In the genomic region with DNA sequence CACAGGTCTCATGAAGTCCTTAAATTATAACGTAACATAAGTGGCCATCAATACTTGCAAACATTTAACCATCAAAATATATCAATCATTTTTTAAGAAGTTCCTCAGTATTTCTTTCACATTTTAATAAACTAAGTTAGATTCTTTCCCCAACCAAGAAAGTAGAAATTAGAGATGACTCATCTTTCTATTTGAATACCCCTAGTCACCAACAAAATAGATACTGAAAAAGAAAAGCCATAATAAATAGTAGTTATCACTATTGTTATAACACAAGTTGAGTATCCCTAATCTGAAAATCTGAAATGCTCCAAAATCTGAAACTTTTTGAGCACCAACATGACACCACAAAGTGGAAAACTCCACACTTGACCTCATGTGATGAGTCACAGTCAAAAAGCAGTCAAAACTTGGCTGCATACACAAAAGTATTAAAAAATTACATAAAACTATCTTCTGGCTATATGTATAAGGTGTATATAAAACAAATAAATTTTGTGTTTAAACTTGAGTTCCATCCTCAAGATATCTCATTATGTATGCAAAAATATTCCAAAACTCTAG, we compare ENCODE assay signal across 17 cellular contexts. TPM values are rescaled to one million over a fixed set of nuclear protein-coding genes. Genes with fewer than 3 reads are reported as not detected.
DNase-seq lines count a peak whose midpoint lies in the region; ATAC-seq, FAIRE-seq and TF ChIP-seq lines count a peak whose summit lies in the region.
"Had no signal": no experiment of that assay in that cellular context is flagged by ENCODE, and none has a peak within 500 bp of the region (broad histone marks: within the 10 kb centered on the region; RNA-seq: fewer than 3 reads in every experiment).

No MANE protein-coding gene starts in this region.

- H3K4me1 Mint-ChIP-seq in CD4-positive, alpha-beta T cell (ENCODE audit: low read depth), result peaks cover 56% of the 10 kb centered on the region

- no peaks in the 10 kb centered on the region for H3K9me3 Mint-ChIP-seq in CD4-positive, alpha-beta T cell

- no peak for FAIRE-seq in K562 (lab: Jason Lieb, UNC)
- FAIRE-seq: endometrium had no signal

- no peak for TF ChIP-seq RAD21 in K562 (CRISPR knock-in tag; conservative IDR thresholded peaks at IDR 0.05 in 1 of 2, IDR thresholded peaks at IDR 0.05 in 1 of 2)

- no peak overlapping the region for H3K4me2 ChIP-seq in K562 (ENCODE audit: insufficient read depth, low read length)
- H3K4me2 ChIP-seq: hepatocyte had no signal

- peaks cover 5% of the 10 kb centered on the region; the same call in 1 of the 2 replicates for H4K20me1 ChIP-seq in K562 (replicated peaks; ENCODE audit: control insufficient read depth, insufficient read depth, low read length)

- intact Hi-C loops in CD4-positive, alpha-beta T cell (cut with DNase I, micrococcal nuclease), result loop anchor here in 1 of 2 experiments (10.0 kb wide), 1 partner anchor 1260 kb away; a partner anchor contains a TSS
- intact Hi-C loops in K562 (cut with micrococcal nuclease), result loop anchor here (10.0 kb wide), 1 partner anchor 230 kb away; no protein-coding TSS in a partner anchor

- H3K4me3 ChIP-seq in GM12865 (ENCODE audit: low read depth, low read length), result no peak overlapping the region
- no peak overlapping the region for H3K4me3 ChIP-seq in K562
- H3K4me3 ChIP-seq: hepatocyte, testis had no signal

- peak overlapping the region; percentile 9 for H3K27ac Mint-ChIP-seq in CD4-positive, alpha-beta T cell

- in situ Hi-C loops in K562 (cut with MboI), result no loop called here

- peaks cover 6 to 13% of the 10 kb centered on the region in 2 experiments; a peak in 4 of 5 replicates for H3K4me1 ChIP-seq in K562 (replicated peaks in 1 of 2; ENCODE audit: control insufficient read depth in 2 of 2, insufficient read depth in 2 of 2, low read length in 2 of 2)

- no peaks in the 10 kb centered on the region for H3K9me1 ChIP-seq in K562 (ENCODE audit: control insufficient read depth, insufficient read depth, low read length)

- POLR2A ChIA-PET in CD4-positive, alpha-beta T cell (lab: Charles Lee), result no interaction called here
- POLR2A ChIA-PET in K562 (lab: Yijun Ruan, JAX), result no interaction called here

- no peaks in the 10 kb centered on the region for H3K9me3 ChIP-seq in CD4-positive, alpha-beta T cell (ENCODE audit: control insufficient read depth, low read length)
- H3K9me3 ChIP-seq in K562 (replicated peaks; ENCODE audit: control insufficient read depth, insufficient read depth, low read depth, low read length), result no peaks in the 10 kb centered on the region
- H3K9me3 ChIP-seq: neutrophil, testis had no signal

- no peak for ATAC-seq in CD4-positive, alpha-beta T cell (ENCODE audit: poor library complexity)
- ATAC-seq in HG02938 (IDR thresholded peaks at IDR 0.05; ENCODE audit: unreplicated experiment) (peak; percentile 36), K562 (no peak), GM21526 (IDR thresholded peaks at IDR 0.05; ENCODE audit: low FRiP score, unreplicated experiment) (no peak)

- peaks cover 48% of the 10 kb centered on the region for H3K36me3 Mint-ChIP-seq in CD4-positive, alpha-beta T cell (ENCODE audit: low read depth)

- H3K27me3 Mint-ChIP-seq in CD4-positive, alpha-beta T cell, result no peaks in the 10 kb centered on the region

- no peak overlapping the region for H3K27ac ChIP-seq in CD4-positive, alpha-beta T cell (ENCODE audit: low read depth, low read length)
- H3K27ac ChIP-seq in K562 (ENCODE audit: extremely low read depth, low read depth, low read length), result no peak overlapping the region
- H3K27ac ChIP-seq: C4-2B, hepatocyte, neutrophil, testis had no signal

- peaks cover 34% of the 10 kb centered on the region for H3K79me2 ChIP-seq in K562 (ENCODE audit: control insufficient read depth, insufficient read depth, low read length)

- peaks cover 27% of the 10 kb centered on the region; the same call in 2 of the 3 replicates for H3K36me3 ChIP-seq in K562 (ENCODE audit: control insufficient read depth, insufficient read depth, low read length)
- H3K36me3 ChIP-seq: neutrophil had no signal

- no peak overlapping the region for H3K9ac ChIP-seq in K562 (ENCODE audit: insufficient read depth in 1 of 2, low read depth in 2 of 2, low read length in 2 of 2)

- no peak for TF ChIP-seq POLR2A in K562 (conservative IDR thresholded peaks at IDR 0.05)

- 100% methylated on average over 1 of the region's 1 CpG for WGBS in K562 (ENCODE audit: insufficient coverage, low coverage, missing lambda C conversion rate)

- TF ChIP-seq CTCF in CD4-positive, alpha-beta T cell (IDR thresholded peaks at IDR 0.05), result no peak
- TF ChIP-seq CTCF in GM12865 (IDR thresholded peaks at IDR 0.05; ENCODE audit: insufficient read depth, low read depth, low read length, missing control alignments) (no peak), K562 (IDR thresholded peaks at IDR 0.05 in 2 of 3, conservative IDR thresholded peaks at IDR 0.05 in 1 of 3; ENCODE audit: insufficient read depth in 2 of 3, low read depth in 1 of 3, low read length in 3 of 3) (no peak), GM20000 (IDR thresholded peaks at IDR 0.05; ENCODE audit: extremely low read depth, missing control alignments) (no peak)

- H2AFZ ChIP-seq in K562 (ENCODE audit: low read depth, low read length), result no peak overlapping the region
- H2AFZ ChIP-seq: hepatocyte had no signal

- CTCF ChIA-PET in CD4-positive, alpha-beta T cell (lab: Charles Lee), result no interaction called here
- CTCF ChIA-PET in K562 (lab: Yijun Ruan, JAX; ENCODE audit: low intra/inter-chr PET ratio), result no interaction called here

- DNase-seq in CD4-positive, alpha-beta T cell, result no peak
- DNase-seq in GM12865 (ENCODE audit: low read depth), result peak; percentile 33
- no peak for DNase-seq in K562 (ENCODE audit: extremely low read depth in 1 of 4, low spot score in 3 of 4)
- DNase-seq in kidney tubule cell (ENCODE audit: low spot score), result no peak
- no peak for DNase-seq in GM20000 (ENCODE audit: low spot score)
- no peak for DNase-seq in NCI-H69 (lab: John Stamatoyannopoulos, UW)
- DNase-seq: GDM1, NCI-H1436, NCI-H510A treated with DMSO at 0.1 percent for 48 hours, Right ventricle myocardium superior, testis had no signal

- no peak overlapping the region for H3K4me3 Mint-ChIP-seq in CD4-positive, alpha-beta T cell

- no peaks in the 10 kb centered on the region for H3K27me3 ChIP-seq in CD4-positive, alpha-beta T cell (ENCODE audit: control insufficient read depth, insufficient read depth, low read length)
- H3K27me3 ChIP-seq in K562 (ENCODE audit: control insufficient read depth in 2 of 2, insufficient read depth in 2 of 2, low read length in 2 of 2), result no peaks in the 10 kb centered on the region
- H3K27me3 ChIP-seq: hepatocyte, neutrophil, testis had no signal

- BruUV-seq in K562 (replicated peaks; lab: Mats Ljungman, UMichigan), result no TSS peak

- TF ChIP-seq EP300 in K562 (IDR thresholded peaks at IDR 0.05; ENCODE audit: low read length), result no peak

TF ChIP-seq in K562, 482 proteins besides CTCF, POLR2A, EP300 and RAD21 (continues in another document):
- peak; percentile 54 for TF ChIP-seq FOSL1 (tag; conservative IDR thresholded peaks at IDR 0.05)

RNA-seq across cellular contexts. Expression of a gene that starts 3.7 kb away (rescaled TPM):
- total RNA-seq in CD4-positive, alpha-beta T cell, result 10 to 100 TPM in 1 of 2 experiments, 1 to 10 TPM in 1; 9.4 to 13.1 TPM
- 15.6 and 34.8 TPM in 2 replicates for total RNA-seq in K562 (2011; cell fraction: chromatin; rRNA removed; ENCODE audit: low replicate concordance)
- total RNA-seq in K562 (2011; cell fraction: nucleolus; rRNA removed), result 12.4 and 20.0 TPM in 2 replicates
- total RNA-seq in K562 (2011; cell fraction: nucleoplasm; rRNA removed), result 12.4 and 23.8 TPM in 2 replicates
- total RNA-seq in K562 (2014; rRNA removed), result 12.8 and 13.9 TPM in 2 replicates
- total RNA-seq in K562 (2014; rRNA removed; fragmentation: Illumina TruSeq; extraction: Trizol), result 20.9 and 22.4 TPM in 2 replicates
- 17.2 and 17.6 TPM in 2 replicates for total RNA-seq in K562 (2015; rRNA removed; fragmentation: Illumina TruSeq; extraction: Trizol)
- 21.1 and 25.0 TPM in 2 replicates for total RNA-seq in K562 (2021)
- 9.5 and 14.1 TPM in 2 replicates for polyA plus RNA-seq in K562 (2011; rRNA removed)
- 3.8 and 5.6 TPM in 2 replicates for polyA plus RNA-seq in K562 (2011; cell fraction: cytosol; rRNA removed)
- 6.1 and 8.7 TPM in 2 replicates for polyA plus RNA-seq in K562 (2011; cell fraction: nucleus; rRNA removed)
- polyA plus RNA-seq in K562 (2012), result 6.7 and 13.0 TPM in 2 replicates
- 14.3 and 15.7 TPM in 2 replicates for polyA plus RNA-seq in K562 (2014; fragmentation: Illumina TruSeq; extraction: Trizol)
- polyA plus RNA-seq in K562 (2014; fragmentation: Nextera tagmentation; extraction: Ambion mirVana), result 1 to 10 TPM; 9.2 to 9.8 TPM
- polyA plus RNA-seq in K562 (2014; rRNA removed), result 10.8 and 13.2 TPM in 2 replicates
- 16.5 and 19.1 TPM in 2 replicates for polyA minus RNA-seq in K562 (2011; rRNA and poly(A)+ RNA removed)
- 8.6 and 12.0 TPM in 2 replicates for polyA minus RNA-seq in K562 (2011; cell fraction: cytosol; rRNA and poly(A)+ RNA removed)
- polyA minus RNA-seq in K562 (2011; cell fraction: nucleus; rRNA and poly(A)+ RNA removed), result 26.0 and 26.5 TPM in 2 replicates

RNA-seq across cellular contexts. Expression of a gene that starts 43.3 kb away (rescaled TPM):
- under 1 TPM in 1 of 2 experiments, not detected in 1; 0.08 TPM for total RNA-seq in CD4-positive, alpha-beta T cell
- total RNA-seq in K562 (2011; cell fraction: chromatin; rRNA removed; ENCODE audit: low replicate concordance), result 1.6 and 2.1 TPM in 2 replicates
- 0.92 and 1.0 TPM in 2 replicates for total RNA-seq in K562 (2011; cell fraction: nucleolus; rRNA removed)
- 2.0 and 4.3 TPM in 2 replicates for total RNA-seq in K562 (2011; cell fraction: nucleoplasm; rRNA removed)
- total RNA-seq in K562 (2014; rRNA removed) (3.1 and 4.8 TPM in 2 replicates), K562 (2014; rRNA removed; fragmentation: Illumina TruSeq; extraction: Trizol) (5.7 and 6.0 TPM in 2 replicates), K562 (2015; rRNA removed; fragmentation: Illumina TruSeq; extraction: Trizol) (4.1 and 4.9 TPM in 2 replicates), K562 (2021) (4.7 and 5.8 TPM in 2 replicates)
- polyA plus RNA-seq in K562 (2011; rRNA removed) (1.9 and 2.5 TPM in 2 replicates), K562 (2014; fragmentation: Illumina TruSeq; extraction: Trizol) (3.1 and 3.3 TPM in 2 replicates), K562 (2014; fragmentation: Nextera tagmentation; extraction: Ambion mirVana) (1 to 10 TPM in 1 of 2 experiments, under 1 TPM in 1; 0.71 to 1.4 TPM), K562 (2014; rRNA removed) (2.6 and 4.0 TPM in 2 replicates)
- 0.92 and 2.9 TPM in 2 replicates for polyA plus RNA-seq in K562 (2011; cell fraction: cytosol; rRNA removed)
- 0.74 and 1.7 TPM in 2 replicates for polyA plus RNA-seq in K562 (2011; cell fraction: nucleus; rRNA removed)
- 2.9 and 3.0 TPM in 2 replicates for polyA plus RNA-seq in K562 (2012)
- 1.5 and 3.4 TPM in 2 replicates for polyA minus RNA-seq in K562 (2011; rRNA and poly(A)+ RNA removed)
- polyA minus RNA-seq in K562 (2011; cell fraction: cytosol; rRNA and poly(A)+ RNA removed), result 1.0 and 1.3 TPM in 2 replicates
- polyA minus RNA-seq in K562 (2011; cell fraction: nucleus; rRNA and poly(A)+ RNA removed), result 0.54 and 1.7 TPM in 2 replicates
